ENCODE assay signal across 20 cellular contexts in genomic region chr20:24423794-24424307, GRCh38. TPM values are rescaled to one million over a fixed set of nuclear protein-coding genes. Genes with fewer than 3 reads are reported as not detected.
DNase-seq lines count a peak whose midpoint lies in the region; ATAC-seq, FAIRE-seq and TF ChIP-seq lines count a peak whose summit lies in the region.
"Had no signal": no experiment of that assay in that cellular context is flagged by ENCODE, and none has a peak within 500 bp of the region (broad histone marks: within the 10 kb centered on the region; RNA-seq: fewer than 3 reads in every experiment).

No MANE protein-coding gene starts in this region.

- POLR2A ChIA-PET in GM12878 (lab: Charles Lee) (no interaction called here), PC-9 (lab: Charles Lee; ENCODE audit: unreplicated experiment) (no interaction called here)

- H3K9me3 ChIP-seq in GM12878 (replicated peaks; ENCODE audit: control insufficient read depth, insufficient read depth, low read length) (no peaks in the 10 kb centered on the region), iPS-20b (ENCODE audit: insufficient read depth, low read depth, low read length) (no peaks in the 10 kb centered on the region), PC-9 (ENCODE audit: insufficient read depth, low read depth) (no peaks in the 10 kb centered on the region), GM23248 (ENCODE audit: low read depth) (no peaks in the 10 kb centered on the region)
- H3K9me3 ChIP-seq: BLaER1 had no signal

- TF ChIP-seq CTCF in GM12865 (IDR thresholded peaks at IDR 0.05; ENCODE audit: insufficient read depth, low read depth, low read length, missing control alignments): no peak
- TF ChIP-seq CTCF in GM12878 (IDR thresholded peaks at IDR 0.05 in 2 of 3, conservative IDR thresholded peaks at IDR 0.05 in 1 of 3; ENCODE audit: control insufficient read depth in 2 of 3, extremely low read depth in 1 of 3, insufficient read depth in 1 of 3, low read depth in 3 of 3, low read length in 3 of 3): no peak
- TF ChIP-seq CTCF in PC-9 (conservative IDR thresholded peaks at IDR 0.05): no peak

- TF ChIP-seq RAD21 in GM12878 (IDR thresholded peaks at IDR 0.05; ENCODE audit: insufficient read depth, low read depth, low read length): no peak

- H3K36me3 ChIP-seq in GM12878 (ENCODE audit: control insufficient read depth in 2 of 2, insufficient read depth in 2 of 2, low read length in 1 of 2): no peaks in the 10 kb centered on the region
- H3K36me3 ChIP-seq in iPS-20b (ENCODE audit: insufficient read depth, low read depth, low read length): no peaks in the 10 kb centered on the region
- no peaks in the 10 kb centered on the region for H3K36me3 ChIP-seq in PC-9 (ENCODE audit: low read depth)
- no peaks in the 10 kb centered on the region for H3K36me3 ChIP-seq in GM23248 (ENCODE audit: low read depth)
- H3K36me3 ChIP-seq: BLaER1 had no signal

- H3K27ac ChIP-seq in GM12878 (ENCODE audit: control insufficient read depth, insufficient read depth): no peak overlapping the region
- no peak overlapping the region for H3K27ac ChIP-seq in iPS-20b (ENCODE audit: low read length)
- no peak overlapping the region for H3K27ac ChIP-seq in PC-9
- no peak overlapping the region for H3K27ac ChIP-seq in GM23248
- H3K27ac ChIP-seq: 22Rv1, BLaER1 had no signal

- RAD21 ChIA-PET in GM12878 (lab: Charles Lee; ENCODE audit: unreplicated experiment): no interaction called here

- TF ChIP-seq POLR2A in GM12878 (IDR thresholded peaks at IDR 0.05; ENCODE audit: low read depth, low read length): no peak

- H3K4me1 ChIP-seq in GM12878 (ENCODE audit: control insufficient read depth, insufficient read depth, low read length): no peaks in the 10 kb centered on the region
- peaks cover 31% of the 10 kb centered on the region for H3K4me1 ChIP-seq in iPS-20b (ENCODE audit: insufficient read depth, low read length)
- H3K4me1 ChIP-seq in PC-9 (replicated peaks; ENCODE audit: insufficient read depth): no peaks in the 10 kb centered on the region
- no peaks in the 10 kb centered on the region for H3K4me1 ChIP-seq in GM23248 (ENCODE audit: insufficient read depth)
- H3K4me1 ChIP-seq: BLaER1 had no signal

- no peaks in the 10 kb centered on the region for H4K20me1 ChIP-seq in GM12878 (ENCODE audit: control insufficient read depth, insufficient read depth)
- H4K20me1 ChIP-seq in PC-9 (ENCODE audit: insufficient read depth): no peaks in the 10 kb centered on the region
- H4K20me1 ChIP-seq in GM23248 (ENCODE audit: insufficient read depth): no peaks in the 10 kb centered on the region
- H4K20me1 ChIP-seq: BLaER1 had no signal

- BruUV-seq in GM12878 (replicated peaks; lab: Mats Ljungman, UMichigan) (no TSS peak), PC-9 (replicated peaks; lab: Mats Ljungman, UMichigan) (no TSS peak)

- H3K27me3 ChIP-seq in GM12878 (replicated peaks in 1 of 2; ENCODE audit: control insufficient read depth in 2 of 2, insufficient read depth in 2 of 2, low read length in 1 of 2): no peaks in the 10 kb centered on the region
- no peaks in the 10 kb centered on the region for H3K27me3 ChIP-seq in iPS-20b (ENCODE audit: insufficient read depth, low read length)
- H3K27me3 ChIP-seq in PC-9 (ENCODE audit: insufficient read depth, low read depth): no peaks in the 10 kb centered on the region
- no peaks in the 10 kb centered on the region; the same call in 1 of the 2 replicates for H3K27me3 ChIP-seq in GM23248 (replicated peaks; ENCODE audit: insufficient read depth)
- H3K27me3 ChIP-seq: BLaER1 had no signal

- TF ChIP-seq EP300 in GM12878 (IDR thresholded peaks at IDR 0.05; ENCODE audit: borderline replicate concordance in 1 of 2, control insufficient read depth in 1 of 2, low read depth in 2 of 2, low read length in 2 of 2): no peak

- intact Hi-C loops in GM12878 (cut with micrococcal nuclease; ENCODE audit: unreplicated experiment) (no loop called here), PC-9 (cut with micrococcal nuclease; ENCODE audit: unreplicated experiment) (no loop called here)

- ATAC-seq in GM12878 (peak; percentile 35), HG03378 (IDR thresholded peaks at IDR 0.05; ENCODE audit: unreplicated experiment) (no peak)
- ATAC-seq: K562 had no signal

- FAIRE-seq in GM12878 (lab: Jason Lieb, UNC): no peak
- FAIRE-seq: HTR-8/SVneo, K562 had no signal

- H3K4me2 ChIP-seq in GM12878 (ENCODE audit: control insufficient read depth, insufficient read depth) (no peak overlapping the region), PC-9 (no peak overlapping the region), GM23248 (ENCODE audit: unreplicated experiment) (no peak overlapping the region)
- H3K4me2 ChIP-seq: BLaER1 had no signal

- SMC1A ChIA-PET in GM12878 (lab: Charles Lee; ENCODE audit: uncharacterized antibody, unreplicated experiment): interaction anchor here (0.6 kb wide), 1 partner anchor 484 kb away, joined by 3 read pairs; no protein-coding TSS in a partner anchor

- H3K9me2 ChIP-seq in PC-9 (ENCODE audit: insufficient read depth) (no peaks in the 10 kb centered on the region), GM23248 (ENCODE audit: insufficient read depth) (no peaks in the 10 kb centered on the region)

- 8% methylated on average over 3 of the region's 3 CpGs for WGBS in GM12878 (ENCODE audit: insufficient coverage, insufficient replicate concordance, low lambda C conversion rate, missing lambda C conversion rate)
- WGBS in GM23248 (ENCODE audit: low coverage in 1 of 2, low lambda C conversion rate in 2 of 2, missing lambda C conversion rate in 2 of 2), 2 experiments: 21 to 28% methylated on average over 3 of the region's 3 CpGs

- H3K79me2 ChIP-seq in GM12878 (ENCODE audit: control insufficient read depth, insufficient read depth, low read length) (no peaks in the 10 kb centered on the region), PC-9 (ENCODE audit: low read depth) (no peaks in the 10 kb centered on the region), GM23248 (ENCODE audit: insufficient read depth) (no peaks in the 10 kb centered on the region)

- no peak overlapping the region for H3K9ac ChIP-seq in GM12878 (ENCODE audit: control insufficient read depth, insufficient read depth, low read length)
- H3K9ac ChIP-seq in iPS-20b (ENCODE audit: low read depth, low read length): no peak overlapping the region
- no peak overlapping the region for H3K9ac ChIP-seq in GM23248
- H3K9ac ChIP-seq: BLaER1 had no signal

- DNase-seq in GM12865 (ENCODE audit: low read depth) (peak; percentile 5), NCI-H526 (lab: John Stamatoyannopoulos, UW) (peak; percentile 63 to 75), GM12878 (ENCODE audit: low read depth, low spot score) (no peak), PC-9 (no peak), GOT3 (lab: John Stamatoyannopoulos, UW) (no peak), GM23248 (no peak)
- DNase-seq: CD4-positive, alpha-beta memory T cell; DMS153; DMS79; GDM1; HCEC 1CT; IMR-90 had no signal

- H3K4me3 ChIP-seq in GM12865 (ENCODE audit: low read depth, low read length): no peak overlapping the region
- H3K4me3 ChIP-seq in GM12878: no peak overlapping the region
- peak overlapping the region; percentile 31; the same call in 1 of the 2 replicates for H3K4me3 ChIP-seq in iPS-20b (ENCODE audit: low read length)
- H3K4me3 ChIP-seq in PC-9: no peak overlapping the region
- no peak overlapping the region for H3K4me3 ChIP-seq in GM23248
- H3K4me3 ChIP-seq: BLaER1, K562 had no signal

- H2AFZ ChIP-seq in GM12878 (ENCODE audit: control insufficient read depth, low read depth, low read length) (no peak overlapping the region; the same call in 1 of the 2 replicates), PC-9 (no peak overlapping the region), GM23248 (no peak overlapping the region)

- H3F3A ChIP-seq in PC-9 (ENCODE audit: insufficient read depth, low read depth) (no peaks in the 10 kb centered on the region), GM23248 (ENCODE audit: insufficient read depth) (no peaks in the 10 kb centered on the region)

- CTCF ChIA-PET in GM12878 (lab: Yijun Ruan, JAX): no interaction called here
- CTCF ChIA-PET in PC-9 (lab: Charles Lee): no interaction called here

- in situ Hi-C loops in GM12878 (cut with MboI): no loop called here
- in situ Hi-C loops in GM23248 (cut with MboI): no loop called here

TF ChIP-seq in GM12878, 131 proteins besides CTCF, POLR2A, EP300 and RAD21 (continues in another document):
- TF ChIP-seq CHD4 (IDR thresholded peaks at IDR 0.05) (no peak), PBX3 (IDR thresholded peaks at IDR 0.05; ENCODE audit: insufficient replicate concordance, low read depth, low read length) (no peak), MYC (IDR thresholded peaks at IDR 0.05; ENCODE audit: insufficient read depth, insufficient read length, insufficient replicate concordance, low read length, severe bottlenecking) (no peak), SUZ12 (IDR thresholded peaks at IDR 0.05; ENCODE audit: unreplicated experiment) (no peak), ZBED1 (IDR thresholded peaks at IDR 0.05; ENCODE audit: borderline replicate concordance) (no peak)

RNA-seq across cellular contexts. Expression of gene SYNDIG1, which starts 45.6 kb away (rescaled TPM):
- total RNA-seq in GM12878 (2013; cell fraction: nucleolus; rRNA removed): not detected in 2 replicates
- not detected in 2 replicates for total RNA-seq in GM12878 (2014; rRNA removed)
- total RNA-seq in GM12878 (2014; rRNA removed; fragmentation: Illumina TruSeq; extraction: Trizol): not detected in 2 replicates
- total RNA-seq in GM12878 (2021): not detected in 2 replicates
- not detected for polyA plus RNA-seq in GM12878 (2011; ENCODE audit: low read depth)
- not detected in 2 replicates for polyA plus RNA-seq in GM12878 (2011; rRNA removed)
- not detected in 2 replicates for polyA plus RNA-seq in GM12878 (2011; cell fraction: cytosol; rRNA removed)
- polyA plus RNA-seq in GM12878 (2011; cell fraction: nucleus; rRNA removed): not detected in 2 replicates
- polyA plus RNA-seq in GM12878 (2012): not detected in 2 replicates
- not detected in 2 replicates for polyA plus RNA-seq in GM12878 (2014; fragmentation: Illumina TruSeq; extraction: Trizol)
- not detected for polyA plus RNA-seq in GM12878 (2014; fragmentation: Nextera tagmentation; extraction: Ambion mirVana)
- not detected in 2 replicates for polyA plus RNA-seq in GM12878 (2014; rRNA removed)
- not detected for polyA plus RNA-seq in GM12878 (2016; fragmentation: Nextera tagmentation; extraction: Ambion mirVana)
- polyA minus RNA-seq in GM12878 (2011; rRNA and poly(A)+ RNA removed): not detected in 2 replicates
- not detected in 2 replicates for polyA minus RNA-seq in GM12878 (2011; cell fraction: cytosol; rRNA and poly(A)+ RNA removed)
- polyA minus RNA-seq in GM12878 (2011; cell fraction: nucleus; rRNA and poly(A)+ RNA removed): not detected in 2 replicates
- 0.17 and 0.35 TPM in 2 replicates for total RNA-seq in PC-9 (2021)
- total RNA-seq in GM23248 (2014; rRNA removed; shearing (Covaris generic)): 1.1 and 2.6 TPM in 2 replicates
- polyA plus RNA-seq in GM23248 (2016; fragmentation: Nextera tagmentation; extraction: Ambion mirVana): 0.91 and 1.6 TPM in 2 replicates
- total RNA-seq: CD4-positive, alpha-beta memory T cell; IMR-90; K562 had no signal
- polyA plus RNA-seq: AG04450; CD14-positive monocyte; CD4-positive, alpha-beta memory T cell; IMR-90; K562 had no signal

Comparison
In these comparisons a context has a peak if more than half of its experiments do, and no peak if none do; other contexts are left out.
1. DNase-seq: peak in GM12865 (single experiment) and NCI-H526 (2 of 2); none in GM12878 (single experiment), PC-9 (0 of 2), GOT3 (single experiment) and GM23248 (single experiment).